Comparison of ENCODE assay signal across 26 cellular contexts in the genomic region with DNA sequence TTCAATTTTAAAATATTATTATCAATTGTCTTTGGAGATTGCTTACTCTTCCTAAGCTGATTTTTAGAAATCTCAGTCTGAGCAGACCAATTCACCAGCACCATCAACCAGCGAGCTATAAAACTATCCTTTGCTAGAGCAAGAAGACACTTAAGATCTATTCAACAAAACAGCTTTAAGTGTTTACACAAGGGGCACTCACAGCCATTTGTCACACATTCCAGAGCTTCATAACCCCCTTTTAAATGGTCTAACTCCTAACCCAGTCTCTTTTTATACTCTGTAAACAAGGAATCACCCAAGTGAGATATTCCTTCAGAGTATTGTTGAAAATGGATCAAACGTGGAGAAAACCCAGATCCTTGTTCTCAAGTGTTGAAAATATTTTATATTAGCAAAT.
"Had no signal": no experiment of that assay in that cellular context is flagged by ENCODE, and none has a peak within 500 bp of the region (broad histone marks: within the 10 kb centered on the region; RNA-seq: fewer than 3 reads in every experiment).

No MANE protein-coding gene starts in this region.

- H3K27ac Mint-ChIP-seq: activated CD8-positive, alpha-beta T cell treated with anti-CD3 and anti-CD28 coated beads, Interleukin-2, amount 10 ng/mL, durations not matched to agents 7 days and 5 days; activated naive CD8-positive, alpha-beta T cell treated with anti-CD3 and anti-CD28 coated beads, Interleukin-2, amount 10 ng/mL, durations not matched to agents 7 days and 5 days; T-helper 1 cell treated with Interleukin-12 subunit alpha and Interleukin-12 subunit beta and Interleukin-4 antibody, amounts not matched to agents 30 μg/mL and 1 μg/mL, for 36 hours had no signal

- H3K4me1 Mint-ChIP-seq: activated naive CD8-positive, alpha-beta T cell treated with anti-CD3 and anti-CD28 coated beads, Interleukin-2, amount 10 ng/mL, durations not matched to agents 7 days and 5 days had no signal

- H3K36me3 ChIP-seq: adrenal gland, Peyer's patch, SJSA1 had no signal

- H3K27me3 Mint-ChIP-seq: activated naive CD8-positive, alpha-beta T cell treated with anti-CD3 and anti-CD28 coated beads, Interleukin-2, amount 10 ng/mL, durations not matched to agents 7 days and 5 days had no signal

- H3K4me3 Mint-ChIP-seq: activated CD8-positive, alpha-beta T cell treated with anti-CD3 and anti-CD28 coated beads, Interleukin-2, amount 10 ng/mL, durations not matched to agents 7 days and 5 days; activated naive CD8-positive, alpha-beta T cell treated with anti-CD3 and anti-CD28 coated beads, Interleukin-2, amount 10 ng/mL, durations not matched to agents 7 days and 5 days; T-helper 1 cell treated with Interleukin-12 subunit alpha and Interleukin-12 subunit beta and Interleukin-4 antibody, amounts not matched to agents 30 μg/mL and 1 μg/mL, for 36 hours had no signal

- H3K27ac ChIP-seq: adrenal gland, KMS-11, Peyer's patch, RWPE1, SJSA1 had no signal

- H3K27me3 ChIP-seq: adrenal gland, Peyer's patch, SJSA1 had no signal

- ATAC-seq: activated CD4-positive, CD25-positive, alpha-beta regulatory T cell treated with anti-CD3 and anti-CD28 coated beads, Interleukin-2, amount 50 U/mL, for 24 hours; activated CD8-positive, alpha-beta T cell treated with anti-CD3 and anti-CD28 coated beads, Interleukin-2, amount 10 ng/mL, durations not matched to agents 7 days and 5 days; SK-N-SH treated with all-trans-retinoic acid at 6 μM for 48 hours had no signal

- H3K36me3 Mint-ChIP-seq: activated naive CD8-positive, alpha-beta T cell treated with anti-CD3 and anti-CD28 coated beads, Interleukin-2, amount 10 ng/mL, durations not matched to agents 7 days and 5 days had no signal

- H3K4me3 ChIP-seq: adrenal gland, Peyer's patch, SJSA1 had no signal

- DNase-seq: activated CD4-positive, alpha-beta T cell treated with anti-CD3 and anti-CD28 coated beads for 4 hours; activated CD8-positive, alpha-beta memory T cell treated with anti-CD3 and anti-CD28 coated beads, Interleukin-2, amount 50 U/mL, for 48 hours; activated CD8-positive, alpha-beta T cell treated with anti-CD3 and anti-CD28 coated beads, Interleukin-2, amount 10 ng/mL, durations not matched to agents 7 days and 5 days; activated naive CD4-positive, alpha-beta T cell treated with anti-CD3 and anti-CD28 coated beads, Interleukin-2, amount 50 U/mL, for 16 hours; activated naive CD8-positive, alpha-beta T cell treated with anti-CD3 and anti-CD28 coated beads, Interleukin-2, amount 10 ng/mL, durations not matched to agents 7 days and 5 days; activated T-cell treated with anti-CD3 and anti-CD28 coated beads, Interleukin-2, amount 50 U/mL, for 1 hour; adrenal gland; anterior cingulate cortex; cerebellar nuclear complex; NCI-H1092; NCI-H1436; NCI-H1694 treated with DMSO at 0.1 percent for 48 hours; NCI-H2081 treated with DMSO at 0.1 percent for 48 hours; NCI-H446; NCI-H524; NCI-H774; NK-92 treated with Interleukin-12 subunit alpha and Interleukin-12 subunit beta, amount 100 ng/mL, for 24 hours; OCI-M1; Peyer's patch; Right ventricle myocardium superior had no signal

- H3K4me1 ChIP-seq: adrenal gland, Peyer's patch, SJSA1 had no signal

- H3K9me3 ChIP-seq: adrenal gland, Peyer's patch, SJSA1 had no signal
